In genomic region chr12:3752741-3753486, GRCh38 we compare ENCODE assay signal across 8 cellular contexts. TPM values are rescaled to one million over a fixed set of nuclear protein-coding genes. Genes with fewer than 3 reads are reported as not detected.
DNase-seq lines count a peak whose midpoint lies in the region; ATAC-seq and TF ChIP-seq lines count a peak whose summit lies in the region.

Gene CRACR2A (minus strand): TSS chr12:3753109. CDS start chr12:3696999, 56,110 bp downstream.

- H3K27me3 ChIP-seq in GM06990 (replicated peaks; ENCODE audit: control insufficient read depth, insufficient read depth, low read length) (no peaks in the 10 kb centered on the region), GM23248 (replicated peaks; ENCODE audit: insufficient read depth) (no peaks in the 10 kb centered on the region), lung (ENCODE audit: control insufficient read depth, insufficient read depth) (no peaks in the 10 kb centered on the region)

- H3K27ac Mint-ChIP-seq in WTC11: no peak within 1 kb of the TSS

- H3K36me3 Mint-ChIP-seq in WTC11: no peaks in the 10 kb centered on the region

- TF ChIP-seq CTCF in GM06990 (IDR thresholded peaks at IDR 0.05; ENCODE audit: insufficient read depth, low read length, poor library complexity, severe bottlenecking): peak; percentile 47
- peak; percentile 32; the same call in 1 of the 2 replicates for TF ChIP-seq CTCF in WTC11 (IDR thresholded peaks at IDR 0.05)
- peak; percentile 48 for TF ChIP-seq CTCF in choroid plexus epithelial cell (conservative IDR thresholded peaks at IDR 0.05; ENCODE audit: low read depth, low read length)
- TF ChIP-seq CTCF in lung (IDR thresholded peaks at IDR 0.05; ENCODE audit: control extremely low read depth, extremely low read depth): peak; percentile 18

- CTCF ChIA-PET in WTC11 (lab: Charles Lee): interaction anchor here (0.6 to 1.8 kb wide), 22 partner anchors 8 to 618 kb away, joined by 3 to 9 read pairs (median 4); partner anchors contain the start of gene PRMT8

- H3K9ac ChIP-seq in GM23248: peak within 1 kb of the TSS; percentile 77

- ATAC-seq in WTC11 (peak; percentile 95), lung (ENCODE audit: insufficient read depth, low FRiP score) (peak; percentile 85)

- POLR2A ChIA-PET in WTC11 (lab: Charles Lee): no interaction called here

- H3K79me2 ChIP-seq in GM23248 (ENCODE audit: insufficient read depth): no peaks in the 10 kb centered on the region

- H3K4me2 ChIP-seq in GM23248 (ENCODE audit: unreplicated experiment): peak within 1 kb of the TSS; percentile 80

- no peaks in the 10 kb centered on the region; the same call in none of the 2 replicates for H3K36me3 ChIP-seq in GM06990 (ENCODE audit: control insufficient read depth, insufficient read depth, low read length)
- H3K36me3 ChIP-seq in GM23248 (ENCODE audit: low read depth): no peaks in the 10 kb centered on the region
- H3K36me3 ChIP-seq in lung (ENCODE audit: control insufficient read depth in 2 of 2, insufficient read depth in 2 of 2, low read length in 2 of 2): no peaks in the 10 kb centered on the region

- H3K4me3 ChIP-seq in GM06990 (replicated peaks; ENCODE audit: low read depth, low read length) (peak within 1 kb of the TSS; percentile 75), GM23248 (peak within 1 kb of the TSS; percentile 71), choroid plexus epithelial cell (ENCODE audit: low read depth, low read length) (peak within 1 kb of the TSS; percentile 66), lung (peak within 1 kb of the TSS; percentile 26)

- H3K9me3 Mint-ChIP-seq in WTC11: no peaks in the 10 kb centered on the region

- H4K20me1 ChIP-seq in GM23248 (ENCODE audit: insufficient read depth): no peaks in the 10 kb centered on the region

- WGBS in GM23248 (ENCODE audit: low coverage in 1 of 2, low lambda C conversion rate in 2 of 2, missing lambda C conversion rate in 2 of 2), 2 experiments: 3 to 4% methylated on average over 51 to 52 of the region's 62 CpGs
- WGBS in lung, 2 donors: 1 to 4% methylated on average over 54 to 62 of the region's 62 CpGs

- H3K9me2 ChIP-seq in GM23248 (ENCODE audit: insufficient read depth): no peaks in the 10 kb centered on the region

- no peaks in the 10 kb centered on the region for H3K9me3 ChIP-seq in GM23248 (ENCODE audit: low read depth)
- H3K9me3 ChIP-seq in lung (ENCODE audit: control insufficient read depth in 2 of 2, insufficient read depth in 1 of 2, low read length in 1 of 2): no peaks in the 10 kb centered on the region

- peak within 1 kb of the TSS; percentile 92 for H2AFZ ChIP-seq in GM23248

- in situ Hi-C loops in GM23248 (cut with MboI): no loop called here

- peak within 1 kb of the TSS; percentile 59 for H3K4me3 Mint-ChIP-seq in WTC11

- no peak within 1 kb of the TSS; the same call in 1 of the 2 replicates for H3K27ac ChIP-seq in GM23248
- peak within 1 kb of the TSS; percentile 34 to 75 for H3K27ac ChIP-seq in lung (ENCODE audit: low read depth in 1 of 2, low read length in 1 of 2)

- H3F3A ChIP-seq in GM23248 (ENCODE audit: insufficient read depth): no peaks in the 10 kb centered on the region

- peak; percentile 91 for DNase-seq in GM06990 (ENCODE audit: extremely low read depth, insufficient read length)
- peak; percentile 83 for DNase-seq in GM23248
- peak; percentile 52 for DNase-seq in LHCN-M2 (ENCODE audit: low read depth)
- peak; percentile 87 for DNase-seq in WTC11 (ENCODE audit: low spot score)
- DNase-seq in choroid plexus epithelial cell (ENCODE audit: low read depth): peak; percentile 79
- peak; percentile 51 for DNase-seq in lung (ENCODE audit: low spot score)
- DNase-seq in stimulated activated CD8-positive, alpha-beta memory T cell treated with anti-CD3 and anti-CD28 coated beads, Interleukin-15, amount 100 ng/mL, for 1 hour (ENCODE audit: low read depth): peak; percentile 64
- no peak for DNase-seq in COR-L47 (lab: John Stamatoyannopoulos, UW)

- H3K4me1 ChIP-seq in GM23248 (ENCODE audit: insufficient read depth): no peaks in the 10 kb centered on the region
- peaks cover 0 to 6% of the 10 kb centered on the region in 2 donors for H3K4me1 ChIP-seq in lung (ENCODE audit: control insufficient read depth in 2 of 2, insufficient read depth in 2 of 2, low read length in 2 of 2)

- peaks cover 29% of the 10 kb centered on the region for H3K27me3 Mint-ChIP-seq in WTC11 (ENCODE audit: low read depth)

- H3K4me1 Mint-ChIP-seq in WTC11: peaks cover 8% of the 10 kb centered on the region

TF ChIP-seq in WTC11, 78 proteins besides CTCF, POLR2A, EP300 and RAD21 (continues in another document):
- TF ChIP-seq PRDM15 (CRISPR knock-in tag; IDR thresholded peaks at IDR 0.05): peak; percentile 18; the same call in 1 of the 2 replicates
- peak; percentile 50; the same call in 1 of the 2 replicates for TF ChIP-seq ZNF423 (CRISPR knock-in tag; IDR thresholded peaks at IDR 0.05)
- no peak for TF ChIP-seq ZNF425 (CRISPR knock-in tag; conservative IDR thresholded peaks at IDR 0.05)

RNA-seq across cellular contexts. Expression of gene CRACR2A, which starts in this region (rescaled TPM):
- total RNA-seq in GM23248 (2014; rRNA removed; shearing (Covaris generic)): 1.9 and 2.5 TPM in 2 replicates
- polyA plus RNA-seq in GM23248 (2016; fragmentation: Nextera tagmentation; extraction: Ambion mirVana) (2.4 and 2.5 TPM in 2 replicates), lung (1 to 10 TPM; 1.4 to 4.1 TPM)
- total RNA-seq in LHCN-M2 (2014; rRNA removed) (6.7 and 7.0 TPM in 2 replicates), WTC11 (2021) (2.4 to 2.6 TPM (median 2.5 TPM) in 3 replicates), lung (10 to 100 TPM in 1 of 2 donors, 1 to 10 TPM in 1; 6.8 to 10.2 TPM)
- 3.7 TPM for polyA plus RNA-seq in LHCN-M2 (2012)
